27 cellular contexts compared by ENCODE assay signal in genomic region chr18:69586581-69586980, GRCh38.
"Had no signal": no experiment of that assay in that cellular context is flagged by ENCODE, and none has a peak within 500 bp of the region (broad histone marks: within the 10 kb centered on the region; RNA-seq: fewer than 3 reads in every experiment).

No MANE protein-coding gene starts in this region.

- H3K36me3 ChIP-seq: neural progenitor cell, ovary, right atrium auricular region, right lobe of liver, sigmoid colon, stomach, thoracic aorta, thyroid gland, tibial nerve, upper lobe of left lung, vagina had no signal

- H3K9me3 ChIP-seq: ovary, right atrium auricular region, right lobe of liver, sigmoid colon, stomach, thoracic aorta, thyroid gland, tibial nerve, upper lobe of left lung, vagina had no signal

- H3K27ac Mint-ChIP-seq: naive thymus-derived CD8-positive, alpha-beta T cell; natural killer cell treated with Interleukin-12 subunit alpha and Interleukin-12 subunit beta and Interleukin-15 and Interleukin-18, amount 100 ng/mL, for 72 hours; progenitor cell of endocrine pancreas; stimulated activated effector memory CD8-positive, alpha-beta T cell treated with anti-CD3 and anti-CD28 coated beads, Interleukin-12 subunit alpha, Interleukin-12 subunit beta, amount 100 ng/mL, for 72 hours; stimulated activated naive B cell treated with anti-CD40 and anti-IgM and Interleukin-4, amounts not matched to agents 10 μg/mL and 1 μg/mL and 100 μg/mL, for 72 hours; stimulated activated naive CD8-positive, alpha-beta T cell treated with anti-CD3 and anti-CD28 coated beads, Interleukin-15, Interleukin-2, amounts not matched to agents 100 ng/mL and 50 ng/mL, for 24 hours had no signal

- H3K4me3 ChIP-seq: neural progenitor cell, ovary, psoas muscle, right atrium auricular region, right lobe of liver, sigmoid colon, stomach, thoracic aorta, thyroid gland, tibial nerve, upper lobe of left lung, vagina had no signal

- H3K27ac ChIP-seq: neural progenitor cell, ovary, parathyroid adenoma, psoas muscle, right atrium auricular region, right lobe of liver, sigmoid colon, stomach, thoracic aorta, thyroid gland, upper lobe of left lung, vagina had no signal

- H3K4me2 ChIP-seq: neural progenitor cell had no signal

- ATAC-seq: naive thymus-derived CD8-positive, alpha-beta T cell; natural killer cell treated with Interleukin-12 subunit alpha and Interleukin-12 subunit beta and Interleukin-15 and Interleukin-18, amount 100 ng/mL, for 72 hours; psoas muscle; right lobe of liver; stimulated activated effector memory CD8-positive, alpha-beta T cell treated with anti-CD3 and anti-CD28 coated beads, Interleukin-12 subunit alpha, Interleukin-12 subunit beta, amount 100 ng/mL, for 72 hours; stimulated activated naive B cell treated with anti-CD40 and anti-IgM and Interleukin-4, amounts not matched to agents 10 μg/mL and 1 μg/mL and 100 μg/mL, for 72 hours had no signal

- H3K27me3 Mint-ChIP-seq: progenitor cell of endocrine pancreas had no signal

- H3K79me2 ChIP-seq: parathyroid adenoma had no signal

- DNase-seq: naive thymus-derived CD8-positive, alpha-beta T cell; occipital lobe; ovary; psoas muscle; right lobe of liver; sigmoid colon; small intestine; stimulated activated CD4-positive, alpha-beta T cell treated with anti-CD3 and anti-CD28 coated beads, Interleukin-15, amount 100 ng/mL, for 24 hours; stimulated activated CD4-positive, alpha-beta T cell treated with anti-CD3 and anti-CD28 coated beads, Interleukin-2, amount 100 ng/mL, for 24 hours; stimulated activated CD4-positive, alpha-beta T cell treated with anti-CD3 and anti-CD28 coated beads, Interleukin-2, amount 100 ng/mL, for 48 hours; stimulated activated CD4-positive, alpha-beta T cell treated with anti-CD3 and anti-CD28 coated beads, Interleukin-4, amount 100 ng/mL, for 24 hours; stimulated activated naive B cell treated with anti-CD40 and anti-IgM and Interleukin-4, amounts not matched to agents 10 μg/mL and 1 μg/mL and 100 μg/mL, for 72 hours; stimulated activated naive CD4-positive, alpha-beta T cell treated with Interleukin-2 at 50 U/mL for 16 hours; stomach; thyroid gland; trophoblast cell; upper lobe of left lung had no signal

- H3K9ac ChIP-seq: neural progenitor cell, parathyroid adenoma had no signal

- H3K4me1 ChIP-seq: neural progenitor cell, parathyroid adenoma, psoas muscle, right atrium auricular region, right lobe of liver, sigmoid colon, stomach, thyroid gland, upper lobe of left lung, vagina had no signal

- H3K4me3 Mint-ChIP-seq: naive thymus-derived CD8-positive, alpha-beta T cell; natural killer cell treated with Interleukin-12 subunit alpha and Interleukin-12 subunit beta and Interleukin-15 and Interleukin-18, amount 100 ng/mL, for 72 hours; neural progenitor cell; stimulated activated effector memory CD8-positive, alpha-beta T cell treated with anti-CD3 and anti-CD28 coated beads, Interleukin-12 subunit alpha, Interleukin-12 subunit beta, amount 100 ng/mL, for 72 hours; stimulated activated naive B cell treated with anti-CD40 and anti-IgM and Interleukin-4, amounts not matched to agents 10 μg/mL and 1 μg/mL and 100 μg/mL, for 72 hours; stimulated activated naive CD8-positive, alpha-beta T cell treated with anti-CD3 and anti-CD28 coated beads, Interleukin-15, Interleukin-2, amounts not matched to agents 100 ng/mL and 50 ng/mL, for 24 hours had no signal

- H2AFZ ChIP-seq: neural progenitor cell, parathyroid adenoma had no signal

- H3K27me3 ChIP-seq: neural progenitor cell, ovary, right atrium auricular region, right lobe of liver, sigmoid colon, stomach, thyroid gland, tibial nerve, upper lobe of left lung, vagina had no signal

- H3K4me1 Mint-ChIP-seq: naive thymus-derived CD8-positive, alpha-beta T cell; neural progenitor cell; stimulated activated effector memory CD8-positive, alpha-beta T cell treated with anti-CD3 and anti-CD28 coated beads, Interleukin-12 subunit alpha, Interleukin-12 subunit beta, amount 100 ng/mL, for 72 hours; stimulated activated naive B cell treated with anti-CD40 and anti-IgM and Interleukin-4, amounts not matched to agents 10 μg/mL and 1 μg/mL and 100 μg/mL, for 72 hours had no signal

- H3K36me3 Mint-ChIP-seq: naive thymus-derived CD8-positive, alpha-beta T cell; natural killer cell treated with Interleukin-12 subunit alpha and Interleukin-12 subunit beta and Interleukin-15 and Interleukin-18, amount 100 ng/mL, for 72 hours; neural progenitor cell; stimulated activated effector memory CD8-positive, alpha-beta T cell treated with anti-CD3 and anti-CD28 coated beads, Interleukin-12 subunit alpha, Interleukin-12 subunit beta, amount 100 ng/mL, for 72 hours; stimulated activated naive B cell treated with anti-CD40 and anti-IgM and Interleukin-4, amounts not matched to agents 10 μg/mL and 1 μg/mL and 100 μg/mL, for 72 hours had no signal
